Comparison of ENCODE assay signal across 1 cellular context in the genomic region with DNA sequence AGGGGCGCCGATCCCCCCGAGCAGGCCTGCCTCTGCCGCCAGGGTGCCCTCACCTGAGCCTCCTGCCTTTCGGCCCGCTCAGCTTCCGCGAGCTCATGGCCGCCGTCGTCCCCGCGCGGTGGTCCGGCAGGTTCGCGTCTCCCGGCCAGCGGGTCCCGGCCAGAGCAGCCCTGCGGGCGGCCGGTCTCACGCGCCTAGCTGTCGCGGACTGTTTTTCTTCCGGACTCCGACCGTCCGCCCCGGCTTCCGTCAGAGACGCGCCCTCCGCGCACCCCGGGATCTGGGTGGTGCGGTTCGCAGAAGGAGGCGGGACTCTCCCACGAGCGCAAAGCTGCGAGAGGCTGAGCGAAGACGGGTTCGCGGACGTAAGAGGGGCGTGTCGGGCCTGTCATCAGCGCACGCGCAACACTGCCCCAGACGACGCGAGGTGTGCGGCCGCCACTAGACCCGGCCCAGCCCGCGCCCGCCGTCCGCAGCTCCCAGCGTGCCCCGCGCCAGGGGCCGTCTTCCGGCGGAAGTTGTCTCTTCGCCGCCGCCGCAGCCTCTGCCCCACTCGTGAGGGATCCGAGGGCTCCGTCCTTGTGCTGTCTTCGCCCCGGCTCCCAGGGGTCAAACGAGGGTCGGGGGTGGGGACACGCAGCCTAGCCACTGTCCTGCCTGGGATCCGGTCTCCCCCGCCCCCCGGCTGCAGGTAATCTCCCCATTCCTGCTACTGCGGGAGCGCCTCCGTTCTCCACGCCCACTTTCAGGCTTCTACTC.
TF ChIP-seq lines count a peak whose summit lies in the region.

A gene (minus strand): TSS at position 210 of the 759 bp plus-strand sequence. CDS start 113 bp downstream, at position 97.

TF ChIP-seq in K562, 482 proteins besides CTCF, POLR2A, EP300 and RAD21 (continued from another document and continues in another):
- TF ChIP-seq, protein P1, sequence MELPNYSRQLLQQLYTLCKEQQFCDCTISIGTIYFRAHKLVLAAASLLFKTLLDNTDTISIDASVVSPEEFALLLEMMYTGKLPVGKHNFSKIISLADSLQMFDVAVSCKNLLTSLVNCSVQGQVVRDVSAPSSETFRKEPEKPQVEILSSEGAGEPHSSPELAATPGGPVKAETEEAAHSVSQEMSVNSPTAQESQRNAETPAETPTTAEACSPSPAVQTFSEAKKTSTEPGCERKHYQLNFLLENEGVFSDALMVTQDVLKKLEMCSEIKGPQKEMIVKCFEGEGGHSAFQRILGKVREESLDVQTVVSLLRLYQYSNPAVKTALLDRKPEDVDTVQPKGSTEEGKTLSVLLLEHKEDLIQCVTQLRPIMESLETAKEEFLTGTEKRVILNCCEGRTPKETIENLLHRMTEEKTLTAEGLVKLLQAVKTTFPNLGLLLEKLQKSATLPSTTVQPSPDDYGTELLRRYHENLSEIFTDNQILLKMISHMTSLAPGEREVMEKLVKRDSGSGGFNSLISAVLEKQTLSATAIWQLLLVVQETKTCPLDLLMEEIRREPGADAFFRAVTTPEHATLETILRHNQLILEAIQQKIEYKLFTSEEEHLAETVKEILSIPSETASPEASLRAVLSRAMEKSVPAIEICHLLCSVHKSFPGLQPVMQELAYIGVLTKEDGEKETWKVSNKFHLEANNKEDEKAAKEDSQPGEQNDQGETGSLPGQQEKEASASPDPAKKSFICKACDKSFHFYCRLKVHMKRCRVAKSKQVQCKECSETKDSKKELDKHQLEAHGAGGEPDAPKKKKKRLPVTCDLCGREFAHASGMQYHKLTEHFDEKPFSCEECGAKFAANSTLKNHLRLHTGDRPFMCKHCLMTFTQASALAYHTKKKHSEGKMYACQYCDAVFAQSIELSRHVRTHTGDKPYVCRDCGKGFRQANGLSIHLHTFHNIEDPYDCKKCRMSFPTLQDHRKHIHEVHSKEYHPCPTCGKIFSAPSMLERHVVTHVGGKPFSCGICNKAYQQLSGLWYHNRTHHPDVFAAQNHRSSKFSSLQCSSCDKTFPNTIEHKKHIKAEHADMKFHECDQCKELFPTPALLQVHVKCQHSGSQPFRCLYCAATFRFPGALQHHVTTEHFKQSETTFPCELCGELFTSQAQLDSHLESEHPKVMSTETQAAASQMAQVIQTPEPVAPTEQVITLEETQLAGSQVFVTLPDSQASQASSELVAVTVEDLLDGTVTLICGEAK (IDR thresholded peaks at IDR 0.05) = peak; percentile 95
- TF ChIP-seq, protein P1 (CRISPR knock-in tag; IDR thresholded peaks at IDR 0.05) = no peak
- TF ChIP-seq ETS2 (tag; IDR thresholded peaks at IDR 0.05; ENCODE audit: borderline replicate concordance, poor library complexity, severe bottlenecking) (no peak), CCNT2 (IDR thresholded peaks at IDR 0.05; ENCODE audit: borderline replicate concordance, extremely low read depth, insufficient read length, low read depth, low read length) (peak; percentile 56), NCOA1 (IDR thresholded peaks at IDR 0.05; ENCODE audit: low read depth) (no peak), C11orf30 (IDR thresholded peaks at IDR 0.05; ENCODE audit: low read depth) (peak; percentile 79), TAF15 (IDR thresholded peaks at IDR 0.05; ENCODE audit: low read depth, low read length) (no peak), PTTG1 (tag; IDR thresholded peaks at IDR 0.05; ENCODE audit: low read depth) (no peak), EP400 (IDR thresholded peaks at IDR 0.05) (peak; percentile 50), ZNF583 (CRISPR knock-in tag; IDR thresholded peaks at IDR 0.05) (no peak), CTBP1 (IDR thresholded peaks at IDR 0.05; ENCODE audit: borderline replicate concordance) (peak; percentile 89), NR1H2 (CRISPR knock-in tag; IDR thresholded peaks at IDR 0.05) (no peak), FUS (optimal IDR thresholded peaks at IDR 0.05; ENCODE audit: low read depth, low read length) (peak; percentile 68), KDM4B (IDR thresholded peaks at IDR 0.05; ENCODE audit: borderline replicate concordance in 2 of 2, low read depth in 1 of 2) (0 out of 4 replicates have a peak, but pooled peaks of 1 of the 2 experiments have one; percentile 52), HCFC1 (IDR thresholded peaks at IDR 0.05; ENCODE audit: low read depth, low read length) (peak; percentile 59), ZKSCAN8 (CRISPR knock-in tag; IDR thresholded peaks at IDR 0.05) (no peak), STAT5B (CRISPR knock-in tag; IDR thresholded peaks at IDR 0.05) (no peak), ETV5 (CRISPR knock-in tag; IDR thresholded peaks at IDR 0.05; ENCODE audit: low read depth) (peak; percentile 17; the same call in 1 of the 2 replicates), RBM14 (IDR thresholded peaks at IDR 0.05; ENCODE audit: borderline replicate concordance, insufficient read depth, low read depth, low read length) (no peak), KDM2B (CRISPR knock-in tag; IDR thresholded peaks at IDR 0.05) (no peak), HDAC1 (IDR thresholded peaks at IDR 0.05) (peak in 1 of 2 experiments; percentile 97; a peak in 2 of 4 replicates), ZNF324 (CRISPR knock-in tag; IDR thresholded peaks at IDR 0.05) (no peak), SP2 (IDR thresholded peaks at IDR 0.05; ENCODE audit: extremely low read depth, low read depth, low read length, poor library complexity, severe bottlenecking) (no peak), KAT2B (IDR thresholded peaks at IDR 0.05; ENCODE audit: low read depth, low read length) (no peak), MXI1 (IDR thresholded peaks at IDR 0.05; ENCODE audit: low read depth, low read length) (peak; percentile 55; the same call in 1 of the 2 replicates), ZNF644 (tag; IDR thresholded peaks at IDR 0.05; ENCODE audit: low read depth) (no peak)
- TF ChIP-seq, protein P2, sequence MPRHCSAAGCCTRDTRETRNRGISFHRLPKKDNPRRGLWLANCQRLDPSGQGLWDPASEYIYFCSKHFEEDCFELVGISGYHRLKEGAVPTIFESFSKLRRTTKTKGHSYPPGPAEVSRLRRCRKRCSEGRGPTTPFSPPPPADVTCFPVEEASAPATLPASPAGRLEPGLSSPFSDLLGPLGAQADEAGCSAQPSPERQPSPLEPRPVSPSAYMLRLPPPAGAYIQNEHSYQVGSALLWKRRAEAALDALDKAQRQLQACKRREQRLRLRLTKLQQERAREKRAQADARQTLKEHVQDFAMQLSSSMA (CRISPR knock-in tag; IDR thresholded peaks at IDR 0.05) = peak; percentile 61; the same call in 1 of the 2 replicates
- TF ChIP-seq, protein P3, sequence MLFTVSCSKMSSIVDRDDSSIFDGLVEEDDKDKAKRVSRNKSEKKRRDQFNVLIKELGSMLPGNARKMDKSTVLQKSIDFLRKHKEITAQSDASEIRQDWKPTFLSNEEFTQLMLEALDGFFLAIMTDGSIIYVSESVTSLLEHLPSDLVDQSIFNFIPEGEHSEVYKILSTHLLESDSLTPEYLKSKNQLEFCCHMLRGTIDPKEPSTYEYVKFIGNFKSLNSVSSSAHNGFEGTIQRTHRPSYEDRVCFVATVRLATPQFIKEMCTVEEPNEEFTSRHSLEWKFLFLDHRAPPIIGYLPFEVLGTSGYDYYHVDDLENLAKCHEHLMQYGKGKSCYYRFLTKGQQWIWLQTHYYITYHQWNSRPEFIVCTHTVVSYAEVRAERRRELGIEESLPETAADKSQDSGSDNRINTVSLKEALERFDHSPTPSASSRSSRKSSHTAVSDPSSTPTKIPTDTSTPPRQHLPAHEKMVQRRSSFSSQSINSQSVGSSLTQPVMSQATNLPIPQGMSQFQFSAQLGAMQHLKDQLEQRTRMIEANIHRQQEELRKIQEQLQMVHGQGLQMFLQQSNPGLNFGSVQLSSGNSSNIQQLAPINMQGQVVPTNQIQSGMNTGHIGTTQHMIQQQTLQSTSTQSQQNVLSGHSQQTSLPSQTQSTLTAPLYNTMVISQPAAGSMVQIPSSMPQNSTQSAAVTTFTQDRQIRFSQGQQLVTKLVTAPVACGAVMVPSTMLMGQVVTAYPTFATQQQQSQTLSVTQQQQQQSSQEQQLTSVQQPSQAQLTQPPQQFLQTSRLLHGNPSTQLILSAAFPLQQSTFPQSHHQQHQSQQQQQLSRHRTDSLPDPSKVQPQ (CRISPR knock-in tag; IDR thresholded peaks at IDR 0.05; ENCODE audit: borderline replicate concordance) = no peak
- TF ChIP-seq, protein P4, sequence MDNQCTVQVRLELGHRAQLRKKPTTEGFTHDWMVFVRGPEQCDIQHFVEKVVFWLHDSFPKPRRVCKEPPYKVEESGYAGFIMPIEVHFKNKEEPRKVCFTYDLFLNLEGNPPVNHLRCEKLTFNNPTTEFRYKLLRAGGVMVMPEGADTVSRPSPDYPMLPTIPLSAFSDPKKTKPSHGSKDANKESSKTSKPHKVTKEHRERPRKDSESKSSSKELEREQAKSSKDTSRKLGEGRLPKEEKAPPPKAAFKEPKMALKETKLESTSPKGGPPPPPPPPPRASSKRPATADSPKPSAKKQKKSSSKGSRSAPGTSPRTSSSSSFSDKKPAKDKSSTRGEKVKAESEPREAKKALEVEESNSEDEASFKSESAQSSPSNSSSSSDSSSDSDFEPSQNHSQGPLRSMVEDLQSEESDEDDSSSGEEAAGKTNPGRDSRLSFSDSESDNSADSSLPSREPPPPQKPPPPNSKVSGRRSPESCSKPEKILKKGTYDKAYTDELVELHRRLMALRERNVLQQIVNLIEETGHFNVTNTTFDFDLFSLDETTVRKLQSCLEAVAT (IDR thresholded peaks at IDR 0.05) = no peak
- TF ChIP-seq, protein P5, sequence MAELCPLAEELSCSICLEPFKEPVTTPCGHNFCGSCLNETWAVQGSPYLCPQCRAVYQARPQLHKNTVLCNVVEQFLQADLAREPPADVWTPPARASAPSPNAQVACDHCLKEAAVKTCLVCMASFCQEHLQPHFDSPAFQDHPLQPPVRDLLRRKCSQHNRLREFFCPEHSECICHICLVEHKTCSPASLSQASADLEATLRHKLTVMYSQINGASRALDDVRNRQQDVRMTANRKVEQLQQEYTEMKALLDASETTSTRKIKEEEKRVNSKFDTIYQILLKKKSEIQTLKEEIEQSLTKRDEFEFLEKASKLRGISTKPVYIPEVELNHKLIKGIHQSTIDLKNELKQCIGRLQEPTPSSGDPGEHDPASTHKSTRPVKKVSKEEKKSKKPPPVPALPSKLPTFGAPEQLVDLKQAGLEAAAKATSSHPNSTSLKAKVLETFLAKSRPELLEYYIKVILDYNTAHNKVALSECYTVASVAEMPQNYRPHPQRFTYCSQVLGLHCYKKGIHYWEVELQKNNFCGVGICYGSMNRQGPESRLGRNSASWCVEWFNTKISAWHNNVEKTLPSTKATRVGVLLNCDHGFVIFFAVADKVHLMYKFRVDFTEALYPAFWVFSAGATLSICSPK (IDR thresholded peaks at IDR 0.05; ENCODE audit: borderline replicate concordance) = no peak
- TF ChIP-seq, protein P6, sequence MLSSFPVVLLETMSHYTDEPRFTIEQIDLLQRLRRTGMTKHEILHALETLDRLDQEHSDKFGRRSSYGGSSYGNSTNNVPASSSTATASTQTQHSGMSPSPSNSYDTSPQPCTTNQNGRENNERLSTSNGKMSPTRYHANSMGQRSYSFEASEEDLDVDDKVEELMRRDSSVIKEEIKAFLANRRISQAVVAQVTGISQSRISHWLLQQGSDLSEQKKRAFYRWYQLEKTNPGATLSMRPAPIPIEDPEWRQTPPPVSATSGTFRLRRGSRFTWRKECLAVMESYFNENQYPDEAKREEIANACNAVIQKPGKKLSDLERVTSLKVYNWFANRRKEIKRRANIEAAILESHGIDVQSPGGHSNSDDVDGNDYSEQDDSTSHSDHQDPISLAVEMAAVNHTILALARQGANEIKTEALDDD (IDR thresholded peaks at IDR 0.05) = no peak
- TF ChIP-seq, protein P7, sequence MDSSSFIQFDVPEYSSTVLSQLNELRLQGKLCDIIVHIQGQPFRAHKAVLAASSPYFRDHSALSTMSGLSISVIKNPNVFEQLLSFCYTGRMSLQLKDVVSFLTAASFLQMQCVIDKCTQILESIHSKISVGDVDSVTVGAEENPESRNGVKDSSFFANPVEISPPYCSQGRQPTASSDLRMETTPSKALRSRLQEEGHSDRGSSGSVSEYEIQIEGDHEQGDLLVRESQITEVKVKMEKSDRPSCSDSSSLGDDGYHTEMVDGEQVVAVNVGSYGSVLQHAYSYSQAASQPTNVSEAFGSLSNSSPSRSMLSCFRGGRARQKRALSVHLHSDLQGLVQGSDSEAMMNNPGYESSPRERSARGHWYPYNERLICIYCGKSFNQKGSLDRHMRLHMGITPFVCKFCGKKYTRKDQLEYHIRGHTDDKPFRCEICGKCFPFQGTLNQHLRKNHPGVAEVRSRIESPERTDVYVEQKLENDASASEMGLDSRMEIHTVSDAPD (CRISPR knock-in tag; IDR thresholded peaks at IDR 0.05) = no peak
- TF ChIP-seq, protein P8, sequence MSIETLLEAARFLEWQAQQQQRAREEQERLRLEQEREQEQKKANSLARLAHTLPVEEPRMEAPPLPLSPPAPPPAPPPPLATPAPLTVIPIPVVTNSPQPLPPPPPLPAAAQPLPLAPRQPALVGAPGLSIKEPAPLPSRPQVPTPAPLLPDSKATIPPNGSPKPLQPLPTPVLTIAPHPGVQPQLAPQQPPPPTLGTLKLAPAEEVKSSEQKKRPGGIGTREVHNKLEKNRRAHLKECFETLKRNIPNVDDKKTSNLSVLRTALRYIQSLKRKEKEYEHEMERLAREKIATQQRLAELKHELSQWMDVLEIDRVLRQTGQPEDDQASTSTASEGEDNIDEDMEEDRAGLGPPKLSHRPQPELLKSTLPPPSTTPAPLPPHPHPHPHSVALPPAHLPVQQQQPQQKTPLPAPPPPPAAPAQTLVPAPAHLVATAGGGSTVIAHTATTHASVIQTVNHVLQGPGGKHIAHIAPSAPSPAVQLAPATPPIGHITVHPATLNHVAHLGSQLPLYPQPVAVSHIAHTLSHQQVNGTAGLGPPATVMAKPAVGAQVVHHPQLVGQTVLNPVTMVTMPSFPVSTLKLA (conservative IDR thresholded peaks at IDR 0.05) = peak; percentile 95 to 98
